In the genomic region with DNA sequence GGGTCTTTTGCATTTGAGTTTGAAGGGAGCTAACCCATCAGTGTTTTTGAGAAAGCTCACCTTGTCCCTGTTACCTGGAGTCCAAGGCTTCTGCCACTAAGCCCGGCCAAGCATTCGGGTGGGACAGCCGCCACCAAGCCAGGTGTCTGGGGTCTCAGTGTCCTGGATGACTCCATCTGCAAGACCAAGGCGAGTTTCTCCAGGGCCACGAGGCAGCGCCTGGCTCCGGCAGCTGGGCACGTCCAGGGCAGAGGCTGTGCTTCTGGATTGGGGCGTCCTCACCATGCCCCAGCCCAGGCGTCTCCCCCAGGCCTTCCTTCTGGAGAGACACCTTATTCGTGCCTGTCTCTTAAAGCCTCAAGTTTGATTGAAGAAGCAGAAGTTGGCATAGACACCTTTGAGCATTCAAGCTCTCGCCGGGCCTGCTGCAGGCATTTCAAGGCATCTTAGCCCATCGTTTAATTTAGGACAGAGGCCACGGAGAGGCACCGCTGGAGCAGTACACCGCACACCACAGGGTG, we compare ENCODE assay signal across 19 cellular contexts. TPM values are rescaled to one million over a fixed set of nuclear protein-coding genes. Genes with fewer than 3 reads are reported as not detected.
DNase-seq lines count a peak whose midpoint lies in the region; ATAC-seq, FAIRE-seq and TF ChIP-seq lines count a peak whose summit lies in the region.
"Had no signal": no experiment of that assay in that cellular context is flagged by ENCODE, and none has a peak within 500 bp of the region (broad histone marks: within the 10 kb centered on the region; RNA-seq: fewer than 3 reads in every experiment).

No MANE protein-coding gene starts in this region.

- H3K4me1 Mint-ChIP-seq in HFFc6 (ENCODE audit: low read depth) (peaks cover 39% of the 10 kb centered on the region), astrocyte (ENCODE audit: low read depth, unreplicated experiment) (peaks cover 15% of the 10 kb centered on the region), neural progenitor cell (peaks cover 29% of the 10 kb centered on the region)
- H3K4me1 Mint-ChIP-seq: CD4-positive, CD25-positive, alpha-beta regulatory T cell had no signal

- H3K4me3 ChIP-seq in astrocyte (ENCODE audit: insufficient read depth, low read depth, low read length) (no peak overlapping the region), neural progenitor cell (no peak overlapping the region), testis (no peak overlapping the region)
- H3K4me3 ChIP-seq: GM23338, right atrium auricular region had no signal

- TF ChIP-seq CTCF in HFFc6 (IDR thresholded peaks at IDR 0.05) (no peak), astrocyte (IDR thresholded peaks at IDR 0.05; ENCODE audit: insufficient read depth, low read depth, low read length) (no peak), neural progenitor cell (IDR thresholded peaks at IDR 0.05) (no peak), testis (IDR thresholded peaks at IDR 0.05) (no peak)

- H3K4me3 Mint-ChIP-seq in HFFc6, result no peak overlapping the region
- H3K4me3 Mint-ChIP-seq in astrocyte (ENCODE audit: unreplicated experiment), result no peak overlapping the region
- H3K4me3 Mint-ChIP-seq in neural progenitor cell, result no peak overlapping the region
- H3K4me3 Mint-ChIP-seq: activated T-cell treated with anti-CD3 and anti-CD28 coated beads, Interleukin-2, amount 50 U/mL, for 72 hours; brain; CD4-positive, CD25-positive, alpha-beta regulatory T cell; GM23338; neural crest cell; T-helper 17 cell; type B pancreatic cell had no signal

- peaks cover 21% of the 10 kb centered on the region for H4K20me1 ChIP-seq in astrocyte (ENCODE audit: insufficient read depth, low read length)
- peaks cover 4% of the 10 kb centered on the region for H4K20me1 ChIP-seq in neural progenitor cell (ENCODE audit: low read depth)

- no peak for TF ChIP-seq POLR2A in testis (IDR thresholded peaks at IDR 0.05)

- no peak for FAIRE-seq in astrocyte (lab: Jason Lieb, UNC)

- no peak for ATAC-seq in GM19324 (IDR thresholded peaks at IDR 0.05; ENCODE audit: low FRiP score, unreplicated experiment)

- H3K9me3 ChIP-seq in astrocyte (ENCODE audit: insufficient read depth, low read depth, low read length), result no peaks in the 10 kb centered on the region
- H3K9me3 ChIP-seq in neural progenitor cell (ENCODE audit: low read depth), result no peaks in the 10 kb centered on the region
- no peaks in the 10 kb centered on the region for H3K9me3 ChIP-seq in testis
- H3K9me3 ChIP-seq: right atrium auricular region had no signal

- H3K27ac ChIP-seq in astrocyte (ENCODE audit: low read depth, low read length) (peak overlapping the region; percentile 8), neural progenitor cell (no peak overlapping the region), testis (peak overlapping the region; percentile 33 to 70)

- intact Hi-C loops in testis (cut with DNase I; ENCODE audit: low total_unique reads), result loop anchor here (5.0 to 10.0 kb wide), 2 partner anchors 60 to 233 kb away; no protein-coding TSS in a partner anchor

- DNase-seq in HFFc6, result no peak
- DNase-seq in astrocyte (ENCODE audit: low read depth), result no peak
- DNase-seq in neural progenitor cell (ENCODE audit: low spot score), result no peak
- DNase-seq in testis, result no peak
- no peak for DNase-seq in NCI-H2171 (lab: John Stamatoyannopoulos, UW)
- no peak for DNase-seq in HCEC 1CT
- DNase-seq in SKM-1 (lab: John Stamatoyannopoulos, UW; ENCODE audit: unreplicated experiment), result no peak

- H3K4me1 ChIP-seq in astrocyte (ENCODE audit: insufficient read depth, low read length), result no peaks in the 10 kb centered on the region
- H3K4me1 ChIP-seq in neural progenitor cell, result no peaks in the 10 kb centered on the region
- peaks cover 48% of the 10 kb centered on the region for H3K4me1 ChIP-seq in testis

- H3K27ac Mint-ChIP-seq in HFFc6 (peak overlapping the region; percentile 27; the same call in 1 of the 2 replicates), astrocyte (ENCODE audit: unreplicated experiment) (no peak overlapping the region), neural progenitor cell (peak overlapping the region; percentile 69)
- H3K27ac Mint-ChIP-seq: activated T-cell treated with anti-CD3 and anti-CD28 coated beads, Interleukin-2, amount 50 U/mL, for 72 hours; CD4-positive, CD25-positive, alpha-beta regulatory T cell; GM23338; T-helper 17 cell; type B pancreatic cell had no signal

- 74 to 87% methylated on average over 10 to 17 of the region's 17 CpGs for WGBS in testis, 2 donors

- peaks cover 51% of the 10 kb centered on the region for H3K36me3 ChIP-seq in astrocyte (ENCODE audit: insufficient read depth, low read length)
- H3K36me3 ChIP-seq in neural progenitor cell, result no peaks in the 10 kb centered on the region
- no peaks in the 10 kb centered on the region for H3K36me3 ChIP-seq in testis (ENCODE audit: low read depth, missing control alignments)
- H3K36me3 ChIP-seq: right atrium auricular region had no signal

- H3K27me3 ChIP-seq in astrocyte (ENCODE audit: insufficient read depth, low read length) (no peaks in the 10 kb centered on the region), neural progenitor cell (no peaks in the 10 kb centered on the region), testis (no peaks in the 10 kb centered on the region)
- H3K27me3 ChIP-seq: right atrium auricular region had no signal

- H3F3A ChIP-seq in neural progenitor cell (ENCODE audit: low read depth), result no peaks in the 10 kb centered on the region

- H2AFZ ChIP-seq in astrocyte (ENCODE audit: low read depth, low read length), result no peak overlapping the region
- H2AFZ ChIP-seq in neural progenitor cell (replicated peaks), result no peak overlapping the region
- H2AFZ ChIP-seq: GM23338 had no signal

- no peak overlapping the region for H3K4me2 ChIP-seq in astrocyte (ENCODE audit: low read length)
- no peak overlapping the region for H3K4me2 ChIP-seq in neural progenitor cell
- H3K4me2 ChIP-seq: GM23338 had no signal

- H3K27me3 Mint-ChIP-seq in HFFc6 (ENCODE audit: insufficient read depth) (no peaks in the 10 kb centered on the region), astrocyte (ENCODE audit: low read depth, unreplicated experiment) (peaks cover 7% of the 10 kb centered on the region), neural progenitor cell (ENCODE audit: insufficient read depth, low read depth) (peaks cover 13% of the 10 kb centered on the region)
- H3K27me3 Mint-ChIP-seq: type B pancreatic cell had no signal

- H3K79me2 ChIP-seq in astrocyte (ENCODE audit: insufficient read depth, low read length) (peaks cover 75% of the 10 kb centered on the region), neural progenitor cell (ENCODE audit: low read depth) (no peaks in the 10 kb centered on the region)

- H3K9ac ChIP-seq in astrocyte (ENCODE audit: low read length) (peak overlapping the region; percentile 1), neural progenitor cell (no peak overlapping the region)

- H3K36me3 Mint-ChIP-seq in HFFc6 (ENCODE audit: low read depth) (peaks cover 25% of the 10 kb centered on the region), astrocyte (ENCODE audit: low read depth, unreplicated experiment) (peaks cover 14% of the 10 kb centered on the region), neural progenitor cell (no peaks in the 10 kb centered on the region)
- H3K36me3 Mint-ChIP-seq: brain; CD4-positive, CD25-positive, alpha-beta regulatory T cell; type B pancreatic cell had no signal

- no peaks in the 10 kb centered on the region for H3K9me3 Mint-ChIP-seq in HFFc6
- no peaks in the 10 kb centered on the region for H3K9me3 Mint-ChIP-seq in astrocyte (ENCODE audit: unreplicated experiment)
- no peaks in the 10 kb centered on the region for H3K9me3 Mint-ChIP-seq in neural progenitor cell
- H3K9me3 Mint-ChIP-seq: activated T-cell treated with anti-CD3 and anti-CD28 coated beads, Interleukin-2, amount 50 U/mL, for 72 hours; CD4-positive, CD25-positive, alpha-beta regulatory T cell; GM23338; type B pancreatic cell had no signal

RNA-seq across cellular contexts. Expression of a gene that starts 24.9 kb away (rescaled TPM):
- total RNA-seq in HFFc6 (2021; fragmentation: NEBNext Ultra II Directional; extraction: Animal tissue kit (Norgen Biotek cat#: 25700)), result 10 to 100 TPM; 32.0 to 44.1 (median 41.0) TPM
- 14.2 and 16.2 TPM in 2 replicates for total RNA-seq in astrocyte
- total RNA-seq in neural progenitor cell (ENCODE audit: low replicate concordance), result not detected in 2 replicates
- total RNA-seq in testis, result 1 to 10 TPM; 6.5 to 7.4 TPM
- polyA plus RNA-seq in testis (ENCODE audit: insufficient read depth, low read depth, low replicate concordance), result 5.5 TPM
- total RNA-seq: neural crest cell, T-helper 17 cell had no signal
- polyA plus RNA-seq: CD4-positive, CD25-positive, alpha-beta regulatory T cell had no signal

RNA-seq across cellular contexts. Expression of a gene that starts 54.4 kb away (rescaled TPM):
- total RNA-seq in HFFc6 (2021; fragmentation: NEBNext Ultra II Directional; extraction: Animal tissue kit (Norgen Biotek cat#: 25700)), result not detected
- total RNA-seq in astrocyte, result not detected in 2 replicates
- not detected in 2 replicates for total RNA-seq in neural progenitor cell (ENCODE audit: low replicate concordance)
- not detected for total RNA-seq in testis
- not detected for polyA plus RNA-seq in testis (ENCODE audit: insufficient read depth, low read depth, low replicate concordance)
- total RNA-seq: activated T-cell treated with anti-CD3 and anti-CD28 coated beads, Interleukin-2, amount 50 U/mL, for 72 hours; Calu3; CD4-positive, CD25-positive, alpha-beta regulatory T cell; GM23338; mesenteric fat pad; neural crest cell; right atrium auricular region; T-helper 17 cell had no signal
- polyA plus RNA-seq: adipose tissue; CD4-positive, CD25-positive, alpha-beta regulatory T cell; GM23338 had no signal
